ENCODE assay signal across 24 cellular contexts in the genomic region with DNA sequence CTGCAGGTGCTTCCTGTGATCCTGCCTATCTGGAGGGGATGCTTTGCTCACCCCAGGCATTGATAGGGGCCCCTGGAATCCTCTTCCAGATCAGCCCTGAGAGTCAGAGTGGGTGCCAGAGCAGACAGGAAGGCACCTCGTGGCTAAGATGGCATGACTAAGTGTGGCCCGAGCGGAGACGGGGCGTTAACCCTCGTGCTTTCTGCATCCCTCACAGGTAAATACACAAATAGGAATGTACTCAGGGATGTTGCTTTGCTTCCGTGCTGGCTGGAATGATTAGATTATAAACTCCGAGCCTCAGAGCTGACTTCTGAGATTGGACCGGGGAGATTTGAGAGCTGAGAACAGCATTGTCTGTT.
"Had no signal": no experiment of that assay in that cellular context is flagged by ENCODE, and none has a peak within 500 bp of the region (broad histone marks: within the 10 kb centered on the region; RNA-seq: fewer than 3 reads in every experiment).

No MANE protein-coding gene starts in this region.

- H3K4me2 ChIP-seq: PC-9 had no signal

- ATAC-seq: activated CD8-positive, alpha-beta T cell treated with anti-CD3 and anti-CD28 coated beads, Interleukin-2, amount 10 ng/mL, durations not matched to agents 7 days and 5 days; body of pancreas; T-helper 17 cell; WTC11 had no signal

- H3K9me3 ChIP-seq: ascending aorta, body of pancreas had no signal

- DNase-seq: activated CD4-positive, alpha-beta T cell treated with anti-CD3 and anti-CD28 coated beads for 48 hours; activated CD4-positive, alpha-beta T cell treated with anti-CD3 and anti-CD28 coated beads, Interleukin-2, amount 50 U/mL, for 4 hours; activated CD4-positive, CD25-positive, alpha-beta regulatory T cell treated with anti-CD3 and anti-CD28 coated beads, Interleukin-2, amount 50 U/mL, for 72 hours; activated CD8-positive, alpha-beta memory T cell treated with anti-CD3 and anti-CD28 coated beads, Interleukin-2, amount 50 U/mL, for 48 hours; activated CD8-positive, alpha-beta T cell treated with anti-CD3 and anti-CD28 coated beads, Interleukin-2, amount 10 ng/mL, durations not matched to agents 7 days and 5 days; activated naive CD4-positive, alpha-beta T cell treated with anti-CD3 and anti-CD28 coated beads, Interleukin-2, amount 50 U/mL, for 16 hours; activated T-cell treated with anti-CD3 and anti-CD28 coated beads, Interleukin-2, amount 50 U/mL, for 1 hour; amniotic stem cell; body of pancreas; KG1; MM.1S; NCI-H1105; NCI-H1436 treated with DMSO at 0.1 percent for 48 hours; NCI-H1930; NCI-H345; NCI-H510A; NCI-H526 treated with DMSO at 0.1 percent for 48 hours; NCI-H82; PC-9; SIG-M5; T-helper 17 cell; T-helper 9 cell had no signal

- H3K27ac ChIP-seq: ascending aorta, body of pancreas, PC-9 had no signal

- H2AFZ ChIP-seq: PC-9 had no signal

- H3K4me1 ChIP-seq: ascending aorta had no signal

- H3K36me3 ChIP-seq: ascending aorta had no signal

- H3K27me3 ChIP-seq: ascending aorta had no signal

- H3K4me3 ChIP-seq: ascending aorta, body of pancreas, PC-9 had no signal
